11 cellular contexts compared by ENCODE assay signal in the genomic region with DNA sequence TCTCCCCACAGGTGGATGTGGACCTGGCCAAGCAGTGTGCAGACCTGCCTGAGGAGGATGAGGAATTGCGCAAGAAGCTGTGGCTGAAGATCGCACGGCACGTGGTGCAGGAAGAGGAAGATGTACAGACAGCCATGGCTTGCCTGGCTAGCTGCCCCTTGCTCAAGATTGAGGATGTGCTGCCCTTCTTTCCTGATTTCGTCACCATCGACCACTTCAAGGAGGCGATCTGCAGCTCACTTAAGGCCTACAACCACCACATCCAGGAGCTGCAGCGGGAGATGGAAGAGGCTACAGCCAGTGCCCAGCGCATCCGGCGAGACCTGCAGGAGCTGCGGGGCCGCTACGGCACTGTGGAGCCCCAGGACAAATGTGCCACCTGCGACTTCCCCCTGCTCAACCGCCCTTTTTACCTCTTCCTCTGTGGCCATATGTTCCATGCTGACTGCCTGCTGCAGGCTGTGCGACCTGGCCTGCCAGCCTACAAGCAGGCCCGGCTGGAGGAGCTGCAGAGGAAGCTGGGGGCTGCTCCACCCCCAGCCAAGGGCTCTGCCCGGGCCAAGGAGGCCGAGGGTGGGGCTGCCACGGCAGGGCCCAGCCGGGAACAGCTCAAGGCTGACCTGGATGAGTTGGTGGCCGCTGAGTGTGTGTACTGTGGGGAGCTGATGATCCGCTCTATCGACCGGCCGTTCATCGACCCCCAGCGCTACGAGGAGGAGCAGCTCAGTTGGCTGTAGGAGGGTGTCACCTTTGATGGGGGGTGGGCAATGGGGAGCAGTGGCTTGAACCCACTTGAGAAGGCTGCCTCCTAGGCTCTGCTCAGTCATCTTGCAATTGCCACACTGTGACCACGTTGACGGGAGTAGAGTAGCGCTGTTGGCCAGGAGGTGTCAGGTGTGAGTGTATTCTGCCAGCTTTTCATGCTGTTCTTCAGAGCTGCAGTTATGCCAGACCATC. TPM values are rescaled to one million over a fixed set of nuclear protein-coding genes. Genes with fewer than 3 reads are reported as not detected.
DNase-seq lines count a peak whose midpoint lies in the region; ATAC-seq and TF ChIP-seq lines count a peak whose summit lies in the region.
"Had no signal": no experiment of that assay in that cellular context is flagged by ENCODE, and none has a peak within 500 bp of the region (broad histone marks: within the 10 kb centered on the region; RNA-seq: fewer than 3 reads in every experiment).

No MANE protein-coding gene starts in this region.

- H3K4me1 Mint-ChIP-seq in activated CD4-positive, alpha-beta T cell treated with anti-CD3 and anti-CD28 coated beads for 36 hours: peaks cover 23% of the 10 kb centered on the region
- peaks cover 50% of the 10 kb centered on the region for H3K4me1 Mint-ChIP-seq in activated CD8-positive, alpha-beta T cell treated with anti-CD3 and anti-CD28 coated beads, Interleukin-2, amount 10 ng/mL, durations not matched to agents 7 days and 5 days (ENCODE audit: low read depth)
- H3K4me1 Mint-ChIP-seq in activated T-helper 17 cell treated with anti-CD3 and anti-CD28 coated beads, Interleukin-2, amount 50 U/mL, for 72 hours: no peaks in the 10 kb centered on the region

- peaks cover 66% of the 10 kb centered on the region for H3K4me1 ChIP-seq in left ventricle myocardium inferior
- H3K4me1 ChIP-seq in stomach: peaks cover 24 to 83% (median 63%) of the 10 kb centered on the region in 4 donors

- H3K27me3 ChIP-seq in left ventricle myocardium inferior (ENCODE audit: low read depth) (no peaks in the 10 kb centered on the region), stomach (no peaks in the 10 kb centered on the region)

- H3K27ac ChIP-seq in left ventricle myocardium inferior (replicated peaks) (no peak overlapping the region), stomach (peak overlapping the region in 3 of 5 donors; percentile 48 to 91 (median 88))

- peaks cover 26% of the 10 kb centered on the region for H3K36me3 Mint-ChIP-seq in activated CD4-positive, alpha-beta T cell treated with anti-CD3 and anti-CD28 coated beads for 36 hours (ENCODE audit: low read depth)
- H3K36me3 Mint-ChIP-seq in activated CD8-positive, alpha-beta T cell treated with anti-CD3 and anti-CD28 coated beads, Interleukin-2, amount 10 ng/mL, durations not matched to agents 7 days and 5 days (ENCODE audit: low read depth): peaks cover 48% of the 10 kb centered on the region
- peaks cover 52% of the 10 kb centered on the region for H3K36me3 Mint-ChIP-seq in activated T-helper 17 cell treated with anti-CD3 and anti-CD28 coated beads, Interleukin-2, amount 50 U/mL, for 72 hours (ENCODE audit: low read depth)

- no peak overlapping the region for H3K27ac Mint-ChIP-seq in activated CD4-positive, alpha-beta T cell treated with anti-CD3 and anti-CD28 coated beads for 36 hours
- H3K27ac Mint-ChIP-seq in activated CD8-positive, alpha-beta T cell treated with anti-CD3 and anti-CD28 coated beads, Interleukin-2, amount 10 ng/mL, durations not matched to agents 7 days and 5 days: peak overlapping the region; percentile 77
- H3K27ac Mint-ChIP-seq in activated T-helper 17 cell treated with anti-CD3 and anti-CD28 coated beads, Interleukin-2, amount 50 U/mL, for 72 hours: no peak overlapping the region

- TF ChIP-seq CTCF in left ventricle myocardium inferior (IDR thresholded peaks at IDR 0.05; ENCODE audit: borderline replicate concordance): no peak
- no peak for TF ChIP-seq CTCF in stomach (IDR thresholded peaks at IDR 0.05)

- 74 to 82% (median 79%) methylated on average over 25 to 33 of the region's 33 CpGs for WGBS in stomach, 5 donors

- TF ChIP-seq POLR2A in stomach (IDR thresholded peaks at IDR 0.05): no peak

- no peak for TF ChIP-seq EP300 in stomach (IDR thresholded peaks at IDR 0.05)

- no peaks in the 10 kb centered on the region for H3K9me3 Mint-ChIP-seq in activated CD4-positive, alpha-beta T cell treated with anti-CD3 and anti-CD28 coated beads for 36 hours (ENCODE audit: low read depth)
- no peaks in the 10 kb centered on the region for H3K9me3 Mint-ChIP-seq in activated CD8-positive, alpha-beta T cell treated with anti-CD3 and anti-CD28 coated beads, Interleukin-2, amount 10 ng/mL, durations not matched to agents 7 days and 5 days (ENCODE audit: insufficient read depth)
- H3K9me3 Mint-ChIP-seq in activated T-helper 17 cell treated with anti-CD3 and anti-CD28 coated beads, Interleukin-2, amount 50 U/mL, for 72 hours: no peaks in the 10 kb centered on the region

- H3K4me3 ChIP-seq in left ventricle myocardium inferior (no peak overlapping the region), stomach (no peak overlapping the region)
- H3K4me3 ChIP-seq: HAP-1 had no signal

- peaks cover 55% of the 10 kb centered on the region for H3K36me3 ChIP-seq in left ventricle myocardium inferior
- H3K36me3 ChIP-seq in stomach: peaks cover 50 to 69% (median 62%) of the 10 kb centered on the region in 4 donors

- POLR2A ChIA-PET in activated CD4-positive, alpha-beta T cell treated with anti-CD3 and anti-CD28 coated beads for 36 hours (lab: Charles Lee): interaction anchor here (0.7 to 1.5 kb wide), 3 partner anchors 8 to 1034 kb away, joined by 3 to 5 read pairs (median 4); a partner anchor contains a TSS
- POLR2A ChIA-PET in activated CD8-positive, alpha-beta T cell treated with anti-CD3 and anti-CD28 coated beads, Interleukin-2, amount 10 ng/mL, durations not matched to agents 7 days and 5 days (lab: Charles Lee): interaction anchor here (0.6 to 1.8 kb wide), 3 partner anchors 207 to 430 kb away, joined by 4 to 5 read pairs (median 4); a partner anchor contains a TSS

- no peaks in the 10 kb centered on the region for H3K27me3 Mint-ChIP-seq in activated CD4-positive, alpha-beta T cell treated with anti-CD3 and anti-CD28 coated beads for 36 hours
- H3K27me3 Mint-ChIP-seq in activated CD8-positive, alpha-beta T cell treated with anti-CD3 and anti-CD28 coated beads, Interleukin-2, amount 10 ng/mL, durations not matched to agents 7 days and 5 days (ENCODE audit: low read depth): no peaks in the 10 kb centered on the region
- no peaks in the 10 kb centered on the region for H3K27me3 Mint-ChIP-seq in activated T-helper 17 cell treated with anti-CD3 and anti-CD28 coated beads, Interleukin-2, amount 50 U/mL, for 72 hours

- no peak for ATAC-seq in activated CD4-positive, alpha-beta T cell treated with anti-CD3 and anti-CD28 coated beads for 36 hours
- no peak for ATAC-seq in activated CD8-positive, alpha-beta T cell treated with anti-CD3 and anti-CD28 coated beads, Interleukin-2, amount 10 ng/mL, durations not matched to agents 7 days and 5 days
- no peak for ATAC-seq in HG03175 (IDR thresholded peaks at IDR 0.05; ENCODE audit: unreplicated experiment)
- ATAC-seq in activated T-helper 17 cell treated with anti-CD3 and anti-CD28 coated beads, Interleukin-2, amount 50 U/mL, for 72 hours (replicated peaks): no peak

- no peak overlapping the region for H3K4me3 Mint-ChIP-seq in activated CD4-positive, alpha-beta T cell treated with anti-CD3 and anti-CD28 coated beads for 36 hours
- no peak overlapping the region for H3K4me3 Mint-ChIP-seq in activated CD8-positive, alpha-beta T cell treated with anti-CD3 and anti-CD28 coated beads, Interleukin-2, amount 10 ng/mL, durations not matched to agents 7 days and 5 days
- no peak overlapping the region for H3K4me3 Mint-ChIP-seq in activated T-helper 17 cell treated with anti-CD3 and anti-CD28 coated beads, Interleukin-2, amount 50 U/mL, for 72 hours

- H3K9me3 ChIP-seq in left ventricle myocardium inferior (replicated peaks) (no peaks in the 10 kb centered on the region), stomach (no peaks in the 10 kb centered on the region)
- H3K9me3 ChIP-seq: HAP-1 had no signal

- peak; percentile 24 for DNase-seq in activated CD4-positive, alpha-beta T cell treated with anti-CD3 and anti-CD28 coated beads for 36 hours
- DNase-seq in activated CD4-positive, alpha-beta T cell treated with anti-CD3 and anti-CD28 coated beads for 4 hours: no peak
- peak; percentile 39 for DNase-seq in activated CD8-positive, alpha-beta T cell treated with anti-CD3 and anti-CD28 coated beads, Interleukin-2, amount 10 ng/mL, durations not matched to agents 7 days and 5 days
- DNase-seq in left ventricle myocardium inferior (peak; percentile 48), stomach (no peak), NCI-H524 (lab: John Stamatoyannopoulos, UW) (no peak)
- DNase-seq: stimulated activated CD4-positive, alpha-beta T cell treated with anti-CD3 and anti-CD28 coated beads, Interleukin-4, amount 100 ng/mL, for 1 hour had no signal

- intact Hi-C loops in activated CD4-positive, alpha-beta T cell treated with anti-CD3 and anti-CD28 coated beads for 36 hours (cut with DNase I, micrococcal nuclease): loop anchor here (5.0 to 10.0 kb wide), 3 partner anchors 214 to 512 kb away; a partner anchor contains a TSS
- intact Hi-C loops in left ventricle myocardium inferior (cut with micrococcal nuclease) (no loop called here), stomach (cut with DNase I; ENCODE audit: low total_unique reads) (loop anchor here (5.0 kb wide), 1 partner anchor 279 kb away; no protein-coding TSS in a partner anchor)

- CTCF ChIA-PET in activated CD4-positive, alpha-beta T cell treated with anti-CD3 and anti-CD28 coated beads for 36 hours (lab: Charles Lee): interaction anchor here (0.5 to 10.6 kb wide), 27 partner anchors 8 to 604 kb away, joined by 3 to 98 read pairs (median 4); a partner anchor contains a TSS
- CTCF ChIA-PET in activated CD8-positive, alpha-beta T cell treated with anti-CD3 and anti-CD28 coated beads, Interleukin-2, amount 10 ng/mL, durations not matched to agents 7 days and 5 days (lab: Charles Lee): interaction anchor here (0.5 to 9.1 kb wide), 27 partner anchors 7 to 328 kb away, joined by 3 to 176 read pairs (median 3); a partner anchor contains a TSS

RNA-seq across cellular contexts. Expression of a gene that starts 8.6 kb away (rescaled TPM):
- 1 to 10 TPM; 6.2 TPM for total RNA-seq in activated CD4-positive, alpha-beta T cell treated with anti-CD3 and anti-CD28 coated beads for 36 hours
- total RNA-seq in activated CD8-positive, alpha-beta T cell treated with anti-CD3 and anti-CD28 coated beads, Interleukin-2, amount 10 ng/mL, durations not matched to agents 7 days and 5 days: 10 to 100 TPM; 17.8 to 18.4 TPM
- total RNA-seq in left ventricle myocardium inferior (21.3 TPM), stomach (10 to 100 TPM in 4 of 5 donors, 1 to 10 TPM in 1; 1.8 to 24.2 (median 20.3) TPM)
- 10 to 100 TPM in 1 of 3 donors, 1 to 10 TPM in 2; 5.7 to 10.8 (median 6.1) TPM for polyA plus RNA-seq in stomach
- 10 to 100 TPM in 1 of 2 donors, 1 to 10 TPM in 1; 5.6 to 12.0 TPM for total RNA-seq in activated T-helper 17 cell treated with anti-CD3 and anti-CD28 coated beads, Interleukin-2, amount 50 U/mL, for 72 hours

RNA-seq across cellular contexts. Expression of a gene that starts 26.3 kb away (rescaled TPM):
- under 1 TPM; 0.18 to 0.30 TPM for total RNA-seq in activated CD4-positive, alpha-beta T cell treated with anti-CD3 and anti-CD28 coated beads for 36 hours
- not detected for total RNA-seq in activated CD8-positive, alpha-beta T cell treated with anti-CD3 and anti-CD28 coated beads, Interleukin-2, amount 10 ng/mL, durations not matched to agents 7 days and 5 days
- total RNA-seq in left ventricle myocardium inferior (11.1 TPM), stomach (10 to 100 TPM in 1 of 5 donors, 1 to 10 TPM in 3, under 1 TPM in 1; 0.89 to 20.0 (median 3.3) TPM)
- polyA plus RNA-seq in stomach: 1 to 10 TPM in 2 of 3 donors, under 1 TPM in 1; 0.56 to 2.2 (median 1.5) TPM
- not detected for total RNA-seq in activated T-helper 17 cell treated with anti-CD3 and anti-CD28 coated beads, Interleukin-2, amount 50 U/mL, for 72 hours

RNA-seq across cellular contexts. Expression of a gene that starts 28.8 kb away (rescaled TPM):
- under 1 TPM; 0.25 to 0.41 TPM for total RNA-seq in activated CD4-positive, alpha-beta T cell treated with anti-CD3 and anti-CD28 coated beads for 36 hours
- not detected for total RNA-seq in activated CD8-positive, alpha-beta T cell treated with anti-CD3 and anti-CD28 coated beads, Interleukin-2, amount 10 ng/mL, durations not matched to agents 7 days and 5 days
- total RNA-seq in left ventricle myocardium inferior (not detected), stomach (1 to 10 TPM in 4 of 5 donors, not detected in 1; 1.3 to 3.2 (median 1.7) TPM)
- polyA plus RNA-seq in stomach: 10 to 100 TPM in 1 of 3 donors, 1 to 10 TPM in 2; 1.2 to 87.8 (median 1.4) TPM
- under 1 TPM; 0.24 to 0.45 TPM for total RNA-seq in activated T-helper 17 cell treated with anti-CD3 and anti-CD28 coated beads, Interleukin-2, amount 50 U/mL, for 72 hours
- total RNA-seq: lung microvascular endothelial cell had no signal

RNA-seq across cellular contexts. Expression of a gene that starts 50.4 kb away (rescaled TPM):
- total RNA-seq in activated CD4-positive, alpha-beta T cell treated with anti-CD3 and anti-CD28 coated beads for 36 hours: 10 to 100 TPM; 31.1 to 32.2 TPM
- total RNA-seq in activated CD8-positive, alpha-beta T cell treated with anti-CD3 and anti-CD28 coated beads, Interleukin-2, amount 10 ng/mL, durations not matched to agents 7 days and 5 days: 1 to 10 TPM; 8.3 to 8.9 TPM
- total RNA-seq in left ventricle myocardium inferior: 1.3 TPM
- 10 to 100 TPM in 1 of 5 donors, 1 to 10 TPM in 4; 1.3 to 17.1 (median 2.9) TPM for total RNA-seq in stomach
- 10 to 100 TPM in 2 of 3 donors, 1 to 10 TPM in 1; 5.7 to 61.6 (median 25.5) TPM for polyA plus RNA-seq in stomach
- 1 to 10 TPM; 2.4 to 6.8 TPM for total RNA-seq in activated T-helper 17 cell treated with anti-CD3 and anti-CD28 coated beads, Interleukin-2, amount 50 U/mL, for 72 hours

RNA-seq across cellular contexts. Expression of a gene that starts 59.0 kb away (rescaled TPM):
- 1 to 10 TPM; 8.5 to 8.9 TPM for total RNA-seq in activated CD4-positive, alpha-beta T cell treated with anti-CD3 and anti-CD28 coated beads for 36 hours
- total RNA-seq in activated CD8-positive, alpha-beta T cell treated with anti-CD3 and anti-CD28 coated beads, Interleukin-2, amount 10 ng/mL, durations not matched to agents 7 days and 5 days: 1 to 10 TPM; 3.1 to 4.3 TPM
- 0.55 TPM for total RNA-seq in left ventricle myocardium inferior
- total RNA-seq in stomach: 100 to 1,000 TPM in 4 of 5 donors, 10 to 100 TPM in 1; 58.6 to 394 (median 178) TPM
- polyA plus RNA-seq in stomach: 10 to 100 TPM; 16.8 to 76.8 (median 52.3) TPM
- 10 to 100 TPM in 1 of 2 donors, 1 to 10 TPM in 1; 8.4 to 11.7 TPM for total RNA-seq in activated T-helper 17 cell treated with anti-CD3 and anti-CD28 coated beads, Interleukin-2, amount 50 U/mL, for 72 hours

Comparison
In these comparisons a context has a peak if more than half of its experiments do, and no peak if none do; other contexts are left out.
1. DNase-seq: peak in activated CD4-positive, alpha-beta T cell treated with anti-CD3 and anti-CD28 coated beads for 36 hours (single experiment), activated CD8-positive, alpha-beta T cell treated with anti-CD3 and anti-CD28 coated beads, Interleukin-2, amount 10 ng/mL, durations not matched to agents 7 days and 5 days (single experiment) and left ventricle myocardium inferior (single experiment); none in activated CD4-positive, alpha-beta T cell treated with anti-CD3 and anti-CD28 coated beads for 4 hours (0 of 2), stomach (single experiment) and NCI-H524 (0 of 2).